In genomic region chr9:136482793-136483588, GRCh38 we compare ENCODE assay signal across 8 cellular contexts. TPM values are rescaled to one million over a fixed set of nuclear protein-coding genes. Genes with fewer than 3 reads are reported as not detected.
DNase-seq lines count a peak whose midpoint lies in the region; ATAC-seq and TF ChIP-seq lines count a peak whose summit lies in the region.

Gene SEC16A, minus strand, starts transcription at chr9:136483040. Its CDS starts 5,425 bp downstream, at chr9:136477615.

- H3K9me3 ChIP-seq in CD8-positive, alpha-beta memory T cell (ENCODE audit: low read length), result no peaks in the 10 kb centered on the region
- H3K9me3 ChIP-seq in lung (ENCODE audit: control insufficient read depth in 2 of 2, insufficient read depth in 1 of 2, low read length in 1 of 2), result no peaks in the 10 kb centered on the region

- H3K27ac ChIP-seq in CD8-positive, alpha-beta memory T cell (ENCODE audit: low read depth, low read length), result peak within 1 kb of the TSS; percentile 96
- H3K27ac ChIP-seq in lung (ENCODE audit: low read depth in 1 of 2, low read length in 1 of 2), result peak within 1 kb of the TSS; percentile 99

- peak within 1 kb of the TSS; percentile 75 for H3K4me3 ChIP-seq in CD8-positive, alpha-beta memory T cell (ENCODE audit: low read length)
- H3K4me3 ChIP-seq in lung, result peak within 1 kb of the TSS; percentile 67

- H3K4me1 ChIP-seq in CD8-positive, alpha-beta memory T cell (ENCODE audit: insufficient read depth, low read length), result peaks cover 19% of the 10 kb centered on the region
- peaks cover 0 to 5% of the 10 kb centered on the region in 2 donors for H3K4me1 ChIP-seq in lung (ENCODE audit: control insufficient read depth in 2 of 2, insufficient read depth in 2 of 2, low read length in 2 of 2)

- no peaks in the 10 kb centered on the region for H3K27me3 Mint-ChIP-seq in CD8-positive, alpha-beta memory T cell

- H3K36me3 ChIP-seq in CD8-positive, alpha-beta memory T cell (ENCODE audit: insufficient read depth, low read length), result no peaks in the 10 kb centered on the region
- peaks cover 0 to 4% of the 10 kb centered on the region in 2 donors for H3K36me3 ChIP-seq in lung (ENCODE audit: control insufficient read depth in 2 of 2, insufficient read depth in 2 of 2, low read length in 2 of 2)

- 1 to 2% methylated on average over 88 to 109 of the region's 109 CpGs for WGBS in lung, 2 donors

- ATAC-seq in lung (ENCODE audit: insufficient read depth, low FRiP score), result peak; percentile 87

- CTCF ChIA-PET in CD8-positive, alpha-beta memory T cell (lab: Charles Lee), result interaction anchor here (0.7 to 6.9 kb wide), 5 partner anchors 13 to 149 kb away, joined by 3 to 82 read pairs (median 7); no protein-coding TSS in a partner anchor

- peak within 1 kb of the TSS; percentile 92 to 97 (median 94) for H3K4me3 Mint-ChIP-seq in CD8-positive, alpha-beta memory T cell

- peaks cover 29 to 45% (median 30%) of the 10 kb centered on the region in 3 donors for H3K4me1 Mint-ChIP-seq in CD8-positive, alpha-beta memory T cell

- H3K9me3 Mint-ChIP-seq in CD8-positive, alpha-beta memory T cell, result no peaks in the 10 kb centered on the region

- peak within 1 kb of the TSS; percentile 93 to 100 (median 98) for H3K27ac Mint-ChIP-seq in CD8-positive, alpha-beta memory T cell

- TF ChIP-seq CTCF in GM20000 (IDR thresholded peaks at IDR 0.05; ENCODE audit: extremely low read depth, missing control alignments) (no peak), lung (IDR thresholded peaks at IDR 0.05; ENCODE audit: control extremely low read depth, extremely low read depth) (no peak)

- POLR2A ChIA-PET in CD8-positive, alpha-beta memory T cell (lab: Charles Lee), result interaction anchor here (1.3 to 2.4 kb wide), 2 partner anchors 149 to 707 kb away, joined by 3 to 6 read pairs; no protein-coding TSS in a partner anchor

- peaks cover 0 to 25% (median 3%) of the 10 kb centered on the region in 3 donors for H3K36me3 Mint-ChIP-seq in CD8-positive, alpha-beta memory T cell

- peak; percentile 98 to 100 (median 99) for DNase-seq in CD8-positive, alpha-beta memory T cell
- DNase-seq in GM20000 (ENCODE audit: low spot score), result peak; percentile 100
- DNase-seq in HS-5 (ENCODE audit: low read depth), result peak; percentile 87
- DNase-seq in NK-92 (lab: John Stamatoyannopoulos, UW; ENCODE audit: unreplicated experiment), result peak; percentile 99
- DNase-seq in activated CD8-positive, alpha-beta memory T cell treated with anti-CD3 and anti-CD28 coated beads for 1 hour (ENCODE audit: extremely low read depth in 1 of 2, low read depth in 1 of 2), result peak; percentile 99 to 100
- DNase-seq in effector CD4-positive, alpha-beta T cell, result peak; percentile 99
- peak; percentile 99 for DNase-seq in lung (ENCODE audit: low spot score)
- peak; percentile 99 to 100 (median 99) for DNase-seq in stimulated activated CD4-positive, alpha-beta T cell treated with anti-CD3 and anti-CD28 coated beads, TNF-alpha, amount 100 ng/mL, for 24 hours (ENCODE audit: low read depth in 3 of 3)

- H3K27me3 ChIP-seq in CD8-positive, alpha-beta memory T cell (ENCODE audit: insufficient read depth, low read length, poor library complexity, severe bottlenecking), result no peaks in the 10 kb centered on the region
- H3K27me3 ChIP-seq in lung (ENCODE audit: control insufficient read depth, insufficient read depth), result no peaks in the 10 kb centered on the region

RNA-seq across cellular contexts. Expression of gene SEC16A, which starts in this region (rescaled TPM):
- 10 to 100 TPM; 75.5 to 78.0 TPM for total RNA-seq in CD8-positive, alpha-beta memory T cell
- polyA plus RNA-seq in CD8-positive, alpha-beta memory T cell, result 42.9 TPM
- 10 to 100 TPM; 44.3 to 78.8 TPM for total RNA-seq in lung
- polyA plus RNA-seq in lung, result 10 to 100 TPM; 44.2 to 49.1 TPM

Comparison
In these comparisons a context has a peak if more than half of its experiments do, and no peak if none do; other contexts are left out.
1. Peak in every context shown above with its lines: DNase-seq, ATAC-seq, H3K4me3 ChIP-seq and H3K27ac ChIP-seq.